ENCODE assay signal across 8 cellular contexts in the genomic region with DNA sequence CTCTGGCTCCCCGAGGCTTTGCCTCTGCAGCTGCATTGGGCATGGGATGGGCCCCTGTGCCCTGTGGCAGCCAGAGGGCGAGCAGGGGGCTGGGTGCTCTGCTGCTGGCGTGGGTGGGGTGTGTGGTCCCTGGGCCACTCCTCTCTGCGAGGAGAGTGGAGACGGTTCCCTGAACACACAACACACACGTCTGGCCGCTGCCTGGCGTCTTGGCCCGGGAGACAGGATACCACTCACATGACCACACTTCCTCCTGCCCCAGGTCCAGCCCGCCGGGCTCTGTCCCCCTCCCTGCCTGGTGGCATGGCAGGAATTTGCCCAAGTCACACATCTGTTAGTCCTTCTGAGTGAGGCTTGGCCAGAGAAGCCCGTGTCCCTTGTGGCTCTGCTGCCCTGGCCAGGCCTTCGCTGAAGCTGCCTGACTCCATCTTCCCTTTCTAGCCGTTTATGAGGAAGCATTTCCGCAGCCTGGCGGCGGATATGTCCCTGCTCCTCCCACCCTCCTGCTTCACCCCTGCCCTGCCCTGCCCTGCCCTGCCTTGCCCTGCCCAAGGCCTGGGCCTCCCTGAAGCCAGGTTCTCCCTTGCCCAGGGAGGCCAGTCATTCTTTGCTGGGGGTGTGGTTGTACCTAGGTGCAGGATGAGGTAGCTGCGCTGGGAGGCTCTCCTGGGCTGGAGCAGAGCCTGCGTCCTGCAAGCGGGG. TPM values are rescaled to one million over a fixed set of nuclear protein-coding genes. Genes with fewer than 3 reads are reported as not detected.
A peak's percentile ranks its signal among the peaks of the same experiment; 100 is the strongest.
DNase-seq lines count a peak whose midpoint lies in the region; TF ChIP-seq lines count a peak whose summit lies in the region.

No MANE protein-coding gene starts in this region.

- H3K36me3 ChIP-seq in adipocyte (ENCODE audit: control insufficient read depth, insufficient read depth, low read length, severe bottlenecking) (peaks cover 21% of the 10 kb centered on the region), left ventricle myocardium inferior (no peaks in the 10 kb centered on the region), SJCRH30 (peaks cover 10% of the 10 kb centered on the region)

- H3K9me3 ChIP-seq in adipocyte (ENCODE audit: control insufficient read depth, low read length), result no peaks in the 10 kb centered on the region
- H3K9me3 ChIP-seq in left ventricle myocardium inferior (replicated peaks), result no peaks in the 10 kb centered on the region
- H3K9me3 ChIP-seq in SJCRH30 (replicated peaks), result no peaks in the 10 kb centered on the region

- peak overlapping the region; percentile 91 for H3K4me3 ChIP-seq in adipocyte (ENCODE audit: low read length)
- H3K4me3 ChIP-seq in left ventricle myocardium inferior, result peak overlapping the region; percentile 89
- no peak overlapping the region for H3K4me3 ChIP-seq in SJCRH30

- H3K4me1 ChIP-seq in adipocyte (ENCODE audit: control insufficient read depth, insufficient read depth, low read length) (peaks cover 51% of the 10 kb centered on the region), left ventricle myocardium inferior (peaks cover 87% of the 10 kb centered on the region), SJCRH30 (peaks cover 2% of the 10 kb centered on the region; the same call in 1 of the 2 replicates)

- H3K27me3 ChIP-seq in adipocyte (replicated peaks; ENCODE audit: control insufficient read depth, insufficient read depth, low read length), result no peaks in the 10 kb centered on the region
- no peaks in the 10 kb centered on the region for H3K27me3 ChIP-seq in left ventricle myocardium inferior (ENCODE audit: low read depth)
- no peaks in the 10 kb centered on the region for H3K27me3 ChIP-seq in SJCRH30

- in situ Hi-C loops in ACHN (cut with HindIII; ENCODE audit: low pct_ligation_motif_present, low pct_unique_long_range_greater_than_20kb, low sequenced_read_pairs), result loop anchor here (25.0 kb wide), 1 partner anchor 103 kb away; no protein-coding TSS in a partner anchor

- peak overlapping the region; percentile 93 for H3K9ac ChIP-seq in adipocyte (ENCODE audit: low read length)

- peak; percentile 27 for TF ChIP-seq CTCF in left ventricle myocardium inferior (IDR thresholded peaks at IDR 0.05; ENCODE audit: borderline replicate concordance)

- peak; percentile 15 for DNase-seq in NCI-H2029 (lab: John Stamatoyannopoulos, UW)
- DNase-seq in NCI-H2029 treated with DMSO at 0.1 percent for 48 hours (lab: John Stamatoyannopoulos, UW), result no peak
- peak; percentile 77 for DNase-seq in adipocyte (ENCODE audit: low read depth)
- DNase-seq in left ventricle myocardium inferior, result peak; percentile 82
- DNase-seq in pulmonary artery endothelial cell (ENCODE audit: low read depth, low spot score), result peak; percentile 58
- no peak for DNase-seq in NCI-H1105 treated with DMSO at 0.1 percent for 48 hours (lab: John Stamatoyannopoulos, UW)
- no peak for DNase-seq in SJCRH30
- DNase-seq in ACHN, result no peak

- peak overlapping the region; percentile 98 for H3K27ac ChIP-seq in left ventricle myocardium inferior (replicated peaks)
- H3K27ac ChIP-seq in SJCRH30, result no peak overlapping the region

- intact Hi-C loops in left ventricle myocardium inferior (cut with micrococcal nuclease), result no loop called here

RNA-seq across cellular contexts. Expression of a gene that starts 3.0 kb away (rescaled TPM):
- total RNA-seq in left ventricle myocardium inferior, result 201 TPM
- 59.2 and 75.0 TPM in 2 replicates for total RNA-seq in pulmonary artery endothelial cell
- total RNA-seq in SJCRH30 (2014; rRNA removed; shearing (Covaris generic)), result 43.7 and 51.9 TPM in 2 replicates

RNA-seq across cellular contexts. Expression of a gene that starts 32.5 kb away (rescaled TPM):
- total RNA-seq in left ventricle myocardium inferior (17.3 TPM), pulmonary artery endothelial cell (82.6 and 93.5 TPM in 2 replicates)
- total RNA-seq in SJCRH30 (2014; rRNA removed; shearing (Covaris generic)), result 12.9 and 14.5 TPM in 2 replicates

Comparison
In these comparisons a context has a peak if more than half of its experiments do, and no peak if none do; other contexts are left out.
1. DNase-seq: peak in NCI-H2029 (single experiment), adipocyte (single experiment), left ventricle myocardium inferior (single experiment) and pulmonary artery endothelial cell (single experiment); none in NCI-H2029 treated with DMSO at 0.1 percent for 48 hours (single experiment), NCI-H1105 treated with DMSO at 0.1 percent for 48 hours (single experiment), SJCRH30 (0 of 2) and ACHN (single experiment).